In the genomic region with DNA sequence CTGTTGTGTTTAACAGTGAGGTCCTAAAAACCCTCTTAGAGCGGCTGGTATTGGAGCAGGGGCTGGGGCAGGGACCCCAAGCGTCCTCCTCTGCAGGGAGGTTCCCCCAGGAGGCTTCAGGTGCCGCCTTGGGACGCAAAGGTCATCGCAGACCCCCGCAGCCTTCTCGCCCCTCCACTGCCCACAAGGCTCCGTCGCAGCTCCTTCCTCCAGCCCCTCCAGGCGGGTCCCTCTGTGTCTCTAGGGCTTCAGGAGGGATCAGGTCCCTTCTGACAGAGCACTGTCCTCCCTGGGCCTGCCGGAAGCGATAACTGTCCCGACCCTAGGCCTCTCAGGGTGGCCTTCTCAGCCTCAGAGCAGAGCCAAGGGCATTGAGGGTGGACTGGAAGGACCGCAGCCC, we compare ENCODE assay signal across 11 cellular contexts. TPM values are rescaled to one million over a fixed set of nuclear protein-coding genes. Genes with fewer than 3 reads are reported as not detected.
A peak's percentile ranks its signal among the peaks of the same experiment; 100 is the strongest.
DNase-seq lines count a peak whose midpoint lies in the region; ATAC-seq and TF ChIP-seq lines count a peak whose summit lies in the region.
"Had no signal": no experiment of that assay in that cellular context is flagged by ENCODE, and none has a peak within 500 bp of the region (broad histone marks: within the 10 kb centered on the region; RNA-seq: fewer than 3 reads in every experiment).

No MANE protein-coding gene starts in this region.

- H3K9me3 Mint-ChIP-seq in activated T-cell treated with anti-CD3 and anti-CD28 coated beads, Interleukin-2, amount 50 U/mL, for 24 hours: no peaks in the 10 kb centered on the region
- H3K9me3 Mint-ChIP-seq in activated naive CD8-positive, alpha-beta T cell treated with anti-CD3 and anti-CD28 coated beads for 36 hours: peaks cover 1% of the 10 kb centered on the region
- peaks cover 0 to 2% (median 0%) of the 10 kb centered on the region in 11 donors for H3K9me3 Mint-ChIP-seq in naive thymus-derived CD4-positive, alpha-beta T cell

- no peak overlapping the region for H3K4me3 ChIP-seq in naive thymus-derived CD4-positive, alpha-beta T cell (ENCODE audit: low read length)
- H3K4me3 ChIP-seq in thoracic aorta: no peak overlapping the region
- no peak overlapping the region for H3K4me3 ChIP-seq in Karpas-422 (ENCODE audit: low read length)

- peaks cover 56% of the 10 kb centered on the region for H3K36me3 Mint-ChIP-seq in activated T-cell treated with anti-CD3 and anti-CD28 coated beads, Interleukin-2, amount 50 U/mL, for 24 hours (ENCODE audit: low read depth)
- peaks cover 35% of the 10 kb centered on the region for H3K36me3 Mint-ChIP-seq in activated naive CD8-positive, alpha-beta T cell treated with anti-CD3 and anti-CD28 coated beads for 36 hours
- peaks cover 0 to 14% (median 10%) of the 10 kb centered on the region in 5 donors for H3K36me3 Mint-ChIP-seq in naive thymus-derived CD4-positive, alpha-beta T cell

- POLR2A ChIA-PET in naive thymus-derived CD4-positive, alpha-beta T cell (lab: Charles Lee): interaction anchor here (1.6 kb wide), 1 partner anchor 26 kb away, joined by 8 read pairs; the partner anchor contains the start of gene AP5Z1

- H3K9me3 ChIP-seq in naive thymus-derived CD4-positive, alpha-beta T cell (ENCODE audit: control insufficient read depth in 2 of 3, low read length in 3 of 3): no peaks in the 10 kb centered on the region
- H3K9me3 ChIP-seq in thoracic aorta (no peaks in the 10 kb centered on the region), Karpas-422 (ENCODE audit: low read length) (no peaks in the 10 kb centered on the region)

- H3K27me3 Mint-ChIP-seq in activated T-cell treated with anti-CD3 and anti-CD28 coated beads, Interleukin-2, amount 50 U/mL, for 24 hours: no peaks in the 10 kb centered on the region
- no peaks in the 10 kb centered on the region for H3K27me3 Mint-ChIP-seq in activated naive CD8-positive, alpha-beta T cell treated with anti-CD3 and anti-CD28 coated beads for 36 hours
- no peaks in the 10 kb centered on the region for H3K27me3 Mint-ChIP-seq in naive thymus-derived CD4-positive, alpha-beta T cell

- H3K79me2 ChIP-seq in Karpas-422 (ENCODE audit: low read length): peaks cover 71% of the 10 kb centered on the region

- intact Hi-C loops in naive thymus-derived CD4-positive, alpha-beta T cell (cut with micrococcal nuclease): loop anchor here in 1 of 2 donors (10.0 kb wide), 1 partner anchor 1445 kb away; the partner anchor contains the start of gene SDK1

- peaks cover 0 to 12% (median 8%) of the 10 kb centered on the region in 3 experiments for H3K36me3 ChIP-seq in naive thymus-derived CD4-positive, alpha-beta T cell (ENCODE audit: control insufficient read depth in 2 of 3, insufficient read depth in 3 of 3, low read length in 3 of 3)
- H3K36me3 ChIP-seq in thoracic aorta (peaks cover under 1% of the 10 kb centered on the region), Karpas-422 (ENCODE audit: insufficient read depth, low read length) (peaks cover 4% of the 10 kb centered on the region; the same call in 1 of the 2 replicates)

- no peak overlapping the region for H3K4me2 ChIP-seq in Karpas-422 (ENCODE audit: low read depth, low read length, poor library complexity, severe bottlenecking)

- no peak for TF ChIP-seq CTCF in thoracic aorta (IDR thresholded peaks at IDR 0.05)

- peak overlapping the region; percentile 91 for H3K27ac Mint-ChIP-seq in activated T-cell treated with anti-CD3 and anti-CD28 coated beads, Interleukin-2, amount 50 U/mL, for 24 hours
- H3K27ac Mint-ChIP-seq in activated naive CD8-positive, alpha-beta T cell treated with anti-CD3 and anti-CD28 coated beads for 36 hours: peak overlapping the region; percentile 86
- peak overlapping the region; percentile 75 to 99 (median 94) for H3K27ac Mint-ChIP-seq in naive thymus-derived CD4-positive, alpha-beta T cell

- H3K27me3 ChIP-seq in naive thymus-derived CD4-positive, alpha-beta T cell (ENCODE audit: control insufficient read depth in 2 of 2, insufficient read depth in 2 of 2, low read length in 2 of 2): no peaks in the 10 kb centered on the region
- H3K27me3 ChIP-seq in thoracic aorta (replicated peaks; ENCODE audit: insufficient read depth) (no peaks in the 10 kb centered on the region), Karpas-422 (ENCODE audit: low read length) (no peaks in the 10 kb centered on the region)

- H3K9ac ChIP-seq in Karpas-422 (ENCODE audit: low read length): no peak overlapping the region

- peaks cover 65% of the 10 kb centered on the region for H3K4me1 Mint-ChIP-seq in activated T-cell treated with anti-CD3 and anti-CD28 coated beads, Interleukin-2, amount 50 U/mL, for 24 hours (ENCODE audit: low read depth)
- H3K4me1 Mint-ChIP-seq in activated naive CD8-positive, alpha-beta T cell treated with anti-CD3 and anti-CD28 coated beads for 36 hours: peaks cover 50% of the 10 kb centered on the region
- H3K4me1 Mint-ChIP-seq in naive thymus-derived CD4-positive, alpha-beta T cell: peaks cover 30 to 80% (median 60%) of the 10 kb centered on the region in 7 donors

- H3K4me1 ChIP-seq in naive thymus-derived CD4-positive, alpha-beta T cell (ENCODE audit: control insufficient read depth in 2 of 2, insufficient read depth in 2 of 2, low read length in 2 of 2): peaks cover 14 to 56% of the 10 kb centered on the region in 2 donors
- H3K4me1 ChIP-seq in thoracic aorta (ENCODE audit: control insufficient read depth in 1 of 2, low read depth in 2 of 2): peaks cover 28 to 56% of the 10 kb centered on the region in 2 donors
- H3K4me1 ChIP-seq in Karpas-422 (ENCODE audit: low read length): peaks cover 17% of the 10 kb centered on the region

- no peaks in the 10 kb centered on the region for H3K9me2 ChIP-seq in Karpas-422 (replicated peaks; ENCODE audit: insufficient read depth, low read length)

- peak overlapping the region; percentile 9 for H3K27ac ChIP-seq in naive thymus-derived CD4-positive, alpha-beta T cell (ENCODE audit: low read depth, low read length)
- H3K27ac ChIP-seq in thoracic aorta: peak overlapping the region; percentile 16 to 17
- H3K27ac ChIP-seq in Karpas-422 (ENCODE audit: low read length): no peak overlapping the region

- H2AFZ ChIP-seq in Karpas-422 (ENCODE audit: low read length): no peak overlapping the region

- ATAC-seq in naive thymus-derived CD4-positive, alpha-beta T cell: no peak
- no peak for ATAC-seq in thoracic aorta (ENCODE audit: insufficient number of reproducible peaks, low FRiP score, low read depth)

- H3K4me3 Mint-ChIP-seq in activated T-cell treated with anti-CD3 and anti-CD28 coated beads, Interleukin-2, amount 50 U/mL, for 24 hours: no peak overlapping the region
- no peak overlapping the region for H3K4me3 Mint-ChIP-seq in activated naive CD8-positive, alpha-beta T cell treated with anti-CD3 and anti-CD28 coated beads for 36 hours
- H3K4me3 Mint-ChIP-seq in naive thymus-derived CD4-positive, alpha-beta T cell: peak overlapping the region in 6 of 10 donors; percentile 19 to 91 (median 44)

- CTCF ChIA-PET in naive thymus-derived CD4-positive, alpha-beta T cell (lab: Charles Lee): interaction anchor here (0.6 to 0.8 kb wide), 2 partner anchors 26 to 49 kb away, joined by 3 read pairs; no protein-coding TSS in a partner anchor

- peaks cover 12% of the 10 kb centered on the region; the same call in 1 of the 2 replicates for H4K20me1 ChIP-seq in Karpas-422 (ENCODE audit: insufficient read depth, low read depth, low read length)

- DNase-seq in activated T-cell treated with anti-CD3 and anti-CD28 coated beads, Interleukin-2, amount 50 U/mL, for 24 hours: no peak
- no peak for DNase-seq in activated T-cell treated with anti-CD3 and anti-CD28 coated beads, Interleukin-2, amount 50 U/mL, for 1 hour
- DNase-seq in activated naive CD8-positive, alpha-beta T cell treated with anti-CD3 and anti-CD28 coated beads for 36 hours: no peak
- no peak for DNase-seq in naive thymus-derived CD4-positive, alpha-beta T cell
- DNase-seq in thoracic aorta (ENCODE audit: low spot score): no peak
- DNase-seq in Karpas-422: no peak
- DNase-seq in stimulated activated CD8-positive, alpha-beta memory T cell treated with anti-CD3 and anti-CD28 coated beads, Interleukin-4, amount 100 ng/mL, for 48 hours: no peak
- no peak for DNase-seq in stimulated activated CD4-positive, alpha-beta T cell treated with anti-CD3 and anti-CD28 coated beads, Interleukin-2, amount 100 ng/mL, for 24 hours
- DNase-seq: anterior cingulate cortex, NCI-H1417 treated with DMSO at 0.1 percent for 48 hours, NCI-H345 had no signal

RNA-seq across cellular contexts. Expression of gene AP5Z1, which starts 26.1 kb away (rescaled TPM):
- total RNA-seq in activated naive CD8-positive, alpha-beta T cell treated with anti-CD3 and anti-CD28 coated beads for 36 hours: 10 to 100 TPM; 43.1 to 47.1 TPM
- total RNA-seq in naive thymus-derived CD4-positive, alpha-beta T cell: 100 to 1,000 TPM in 1 of 5 experiments, 10 to 100 TPM in 4; 69.4 to 114 (median 90.1) TPM
- polyA plus RNA-seq in naive thymus-derived CD4-positive, alpha-beta T cell: 10 to 100 TPM; 36.7 to 49.1 TPM
- total RNA-seq in thoracic aorta: 10 to 100 TPM; 40.3 to 42.0 TPM
- total RNA-seq in Karpas-422 (2014; rRNA removed; shearing (Covaris generic); ENCODE audit: low replicate concordance): 14.5 and 41.1 TPM in 2 replicates

Comparison
In these comparisons a context has a peak if more than half of its experiments do, and no peak if none do; other contexts are left out.
1. H3K4me3 Mint-ChIP-seq: peak in naive thymus-derived CD4-positive, alpha-beta T cell (6 of 10); none in activated T-cell treated with anti-CD3 and anti-CD28 coated beads, Interleukin-2, amount 50 U/mL, for 24 hours (single experiment) and activated naive CD8-positive, alpha-beta T cell treated with anti-CD3 and anti-CD28 coated beads for 36 hours (single experiment).
2. Peak in every context shown above with its lines, with median percentiles within 50 percentile points of each other: H3K27ac Mint-ChIP-seq.